24 cellular contexts compared by ENCODE assay signal in genomic region chr18:12647773-12648172, GRCh38. TPM values are rescaled to one million over a fixed set of nuclear protein-coding genes. Genes with fewer than 3 reads are reported as not detected.
DNase-seq lines count a peak whose midpoint lies in the region; ATAC-seq, FAIRE-seq and TF ChIP-seq lines count a peak whose summit lies in the region.
"Had no signal": no experiment of that assay in that cellular context is flagged by ENCODE, and none has a peak within 500 bp of the region (broad histone marks: within the 10 kb centered on the region; RNA-seq: fewer than 3 reads in every experiment).

No MANE protein-coding gene starts in this region.

- H3K9ac ChIP-seq in iPS-18a (ENCODE audit: low read length), result no peak overlapping the region
- H3K9ac ChIP-seq: BLaER1 had no signal

- no peak for TF ChIP-seq CTCF in WTC11 (IDR thresholded peaks at IDR 0.05)
- TF ChIP-seq CTCF in chondrocyte (IDR thresholded peaks at IDR 0.05), result no peak
- TF ChIP-seq CTCF in GM10248 (IDR thresholded peaks at IDR 0.05; ENCODE audit: control extremely low read depth, extremely low read depth, low read depth, missing control alignments), result no peak

- POLR2A ChIA-PET in WTC11 (lab: Charles Lee), result no interaction called here
- POLR2A ChIA-PET in GM10248 (lab: Yijun Ruan, JAX), result no interaction called here

- H3K27ac ChIP-seq in iPS-18a (ENCODE audit: low read length), result no peak overlapping the region
- no peak overlapping the region for H3K27ac ChIP-seq in right cardiac atrium (ENCODE audit: low read length)
- H3K27ac ChIP-seq: 22Rv1, BLaER1, C4-2B had no signal

- H3K36me3 Mint-ChIP-seq in WTC11 (no peaks in the 10 kb centered on the region), chondrocyte (ENCODE audit: low read depth) (no peaks in the 10 kb centered on the region)
- H3K36me3 Mint-ChIP-seq: CD4-positive, CD25-positive, alpha-beta regulatory T cell; CD8-positive, alpha-beta T cell had no signal

- 92% methylated on average over 3 of the region's 3 CpGs for WGBS in right cardiac atrium

- no peaks in the 10 kb centered on the region for H3K27me3 ChIP-seq in iPS-18a (ENCODE audit: control insufficient read depth, insufficient read depth, low read length)
- no peaks in the 10 kb centered on the region for H3K27me3 ChIP-seq in right cardiac atrium (ENCODE audit: control insufficient read depth, insufficient read depth)

- H3K27ac Mint-ChIP-seq in WTC11, result no peak overlapping the region
- peak overlapping the region; percentile 49 for H3K27ac Mint-ChIP-seq in chondrocyte (ENCODE audit: unreplicated experiment)
- H3K27ac Mint-ChIP-seq: B cell; CD4-positive, CD25-positive, alpha-beta regulatory T cell; CD8-positive, alpha-beta T cell had no signal

- CTCF ChIA-PET in WTC11 (lab: Charles Lee), result no interaction called here
- CTCF ChIA-PET in GM10248 (lab: Yijun Ruan, JAX), result no interaction called here

- no peaks in the 10 kb centered on the region for H3K9me3 Mint-ChIP-seq in WTC11
- no peaks in the 10 kb centered on the region for H3K9me3 Mint-ChIP-seq in chondrocyte (ENCODE audit: low read depth)
- H3K9me3 Mint-ChIP-seq: CD8-positive, alpha-beta T cell had no signal

- H3K4me1 ChIP-seq in iPS-18a (ENCODE audit: control insufficient read depth, low read depth, low read length) (peaks cover 40% of the 10 kb centered on the region), right cardiac atrium (ENCODE audit: control insufficient read depth, insufficient read depth, low read length) (peaks cover 9% of the 10 kb centered on the region)
- H3K4me1 ChIP-seq: BLaER1 had no signal

- H3K4me1 Mint-ChIP-seq in WTC11, result peaks cover 57% of the 10 kb centered on the region
- H3K4me1 Mint-ChIP-seq in chondrocyte (ENCODE audit: low read depth), result peaks cover 65% of the 10 kb centered on the region
- H3K4me1 Mint-ChIP-seq: B cell; CD4-positive, CD25-positive, alpha-beta regulatory T cell had no signal

- H3K27me3 Mint-ChIP-seq in WTC11 (ENCODE audit: low read depth), result no peaks in the 10 kb centered on the region
- no peaks in the 10 kb centered on the region for H3K27me3 Mint-ChIP-seq in chondrocyte (ENCODE audit: low read depth)

- no peak for FAIRE-seq in frontal cortex (lab: Jason Lieb, UNC)
- FAIRE-seq: A204.1, GM12891, GM18507 had no signal

- peak; percentile 34 for DNase-seq in ELF-1 (ENCODE audit: low read depth, low spot score)
- DNase-seq in WTC11 (ENCODE audit: low spot score), result no peak
- no peak for DNase-seq in chondrocyte (ENCODE audit: low spot score)
- DNase-seq in GM10248 (ENCODE audit: extremely low spot score), result no peak
- DNase-seq in right cardiac atrium, result no peak
- no peak for DNase-seq in frontal cortex (ENCODE audit: low spot score in 2 of 2)
- DNase-seq: Caco-2; CD4-positive, CD25-positive, alpha-beta regulatory T cell; CD8-positive, alpha-beta T cell; DMS153; DND-41; GDM1; GOT3; H7 had no signal

- H3K4me3 ChIP-seq in iPS-18a (ENCODE audit: low read length), result peak overlapping the region; percentile 13
- H3K4me3 ChIP-seq in right cardiac atrium (ENCODE audit: low read length), result no peak overlapping the region
- H3K4me3 ChIP-seq: BLaER1 had no signal

- H3K36me3 ChIP-seq in iPS-18a (ENCODE audit: control insufficient read depth, low read depth, low read length), result no peaks in the 10 kb centered on the region
- H3K36me3 ChIP-seq: BLaER1 had no signal

- peak overlapping the region; percentile 4; the same call in 1 of the 2 replicates for H3K4me3 Mint-ChIP-seq in WTC11
- no peak overlapping the region for H3K4me3 Mint-ChIP-seq in chondrocyte (ENCODE audit: unreplicated experiment)
- H3K4me3 Mint-ChIP-seq: B cell; CD4-positive, CD25-positive, alpha-beta regulatory T cell; CD8-positive, alpha-beta T cell had no signal

- no peaks in the 10 kb centered on the region for H3K9me3 ChIP-seq in iPS-18a (ENCODE audit: control insufficient read depth, low read depth, low read length)
- H3K9me3 ChIP-seq in right cardiac atrium (ENCODE audit: control insufficient read depth, low read length), result no peaks in the 10 kb centered on the region
- H3K9me3 ChIP-seq: BLaER1, Caco-2 had no signal

- peak; percentile 57 for ATAC-seq in WTC11
- no peak for ATAC-seq in HG03520 (IDR thresholded peaks at IDR 0.05; ENCODE audit: unreplicated experiment)
- no peak for ATAC-seq in right cardiac atrium
- ATAC-seq: CD8-positive, alpha-beta T cell; HCT116 had no signal

- intact Hi-C loops in right cardiac atrium (cut with DNase I), result no loop called here

TF ChIP-seq in WTC11, 78 proteins besides CTCF, POLR2A, EP300 and RAD21:
- TF ChIP-seq, protein P1, sequence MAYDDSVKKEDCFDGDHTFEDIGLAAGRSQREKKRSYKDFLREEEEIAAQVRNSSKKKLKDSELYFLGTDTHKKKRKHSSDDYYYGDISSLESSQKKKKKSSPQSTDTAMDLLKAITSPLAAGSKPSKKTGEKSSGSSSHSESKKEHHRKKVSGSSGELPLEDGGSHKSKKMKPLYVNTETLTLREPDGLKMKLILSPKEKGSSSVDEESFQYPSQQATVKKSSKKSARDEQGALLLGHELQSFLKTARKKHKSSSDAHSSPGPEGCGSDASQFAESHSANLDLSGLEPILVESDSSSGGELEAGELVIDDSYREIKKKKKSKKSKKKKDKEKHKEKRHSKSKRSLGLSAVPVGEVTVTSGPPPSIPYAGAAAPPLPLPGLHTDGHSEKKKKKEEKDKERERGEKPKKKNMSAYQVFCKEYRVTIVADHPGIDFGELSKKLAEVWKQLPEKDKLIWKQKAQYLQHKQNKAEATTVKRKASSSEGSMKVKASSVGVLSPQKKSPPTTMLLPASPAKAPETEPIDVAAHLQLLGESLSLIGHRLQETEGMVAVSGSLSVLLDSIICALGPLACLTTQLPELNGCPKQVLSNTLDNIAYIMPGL (CRISPR knock-in tag; IDR thresholded peaks at IDR 0.05), result no peak
- no peak for TF ChIP-seq GRHL2 (CRISPR knock-in tag; IDR thresholded peaks at IDR 0.05; ENCODE audit: insufficient replicate concordance, severe bottlenecking)
- TF ChIP-seq GABPB1 (CRISPR knock-in tag; IDR thresholded peaks at IDR 0.05), result no peak
- TF ChIP-seq JAZF1 (CRISPR knock-in tag; IDR thresholded peaks at IDR 0.05), result no peak
- peak; percentile 46; the same call in 1 of the 2 replicates for TF ChIP-seq FOXP4 (CRISPR knock-in tag; IDR thresholded peaks at IDR 0.05)
- TF ChIP-seq TP53 (CRISPR knock-in tag; IDR thresholded peaks at IDR 0.05), result no peak
- TF ChIP-seq TEAD1 (CRISPR knock-in tag; IDR thresholded peaks at IDR 0.05), result no peak
- TF ChIP-seq, protein P2, sequence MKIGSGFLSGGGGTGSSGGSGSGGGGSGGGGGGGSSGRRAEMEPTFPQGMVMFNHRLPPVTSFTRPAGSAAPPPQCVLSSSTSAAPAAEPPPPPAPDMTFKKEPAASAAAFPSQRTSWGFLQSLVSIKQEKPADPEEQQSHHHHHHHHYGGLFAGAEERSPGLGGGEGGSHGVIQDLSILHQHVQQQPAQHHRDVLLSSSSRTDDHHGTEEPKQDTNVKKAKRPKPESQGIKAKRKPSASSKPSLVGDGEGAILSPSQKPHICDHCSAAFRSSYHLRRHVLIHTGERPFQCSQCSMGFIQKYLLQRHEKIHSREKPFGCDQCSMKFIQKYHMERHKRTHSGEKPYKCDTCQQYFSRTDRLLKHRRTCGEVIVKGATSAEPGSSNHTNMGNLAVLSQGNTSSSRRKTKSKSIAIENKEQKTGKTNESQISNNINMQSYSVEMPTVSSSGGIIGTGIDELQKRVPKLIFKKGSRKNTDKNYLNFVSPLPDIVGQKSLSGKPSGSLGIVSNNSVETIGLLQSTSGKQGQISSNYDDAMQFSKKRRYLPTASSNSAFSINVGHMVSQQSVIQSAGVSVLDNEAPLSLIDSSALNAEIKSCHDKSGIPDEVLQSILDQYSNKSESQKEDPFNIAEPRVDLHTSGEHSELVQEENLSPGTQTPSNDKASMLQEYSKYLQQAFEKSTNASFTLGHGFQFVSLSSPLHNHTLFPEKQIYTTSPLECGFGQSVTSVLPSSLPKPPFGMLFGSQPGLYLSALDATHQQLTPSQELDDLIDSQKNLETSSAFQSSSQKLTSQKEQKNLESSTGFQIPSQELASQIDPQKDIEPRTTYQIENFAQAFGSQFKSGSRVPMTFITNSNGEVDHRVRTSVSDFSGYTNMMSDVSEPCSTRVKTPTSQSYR (CRISPR knock-in tag; IDR thresholded peaks at IDR 0.05), result no peak

RNA-seq across cellular contexts. Expression of gene SPIRE1, which starts 10.1 kb away (rescaled TPM):
- total RNA-seq in WTC11 (2021) (13.5 to 19.3 TPM (median 15.5 TPM) in 3 replicates), chondrocyte (38.3 to 65.8 TPM (median 57.8 TPM) in 3 replicates), right cardiac atrium (10 to 100 TPM; 34.3 to 41.9 (median 38.2) TPM), frontal cortex (104 TPM)
- 9.5 TPM for polyA plus RNA-seq in right cardiac atrium

RNA-seq across cellular contexts. Expression of gene CEP76, which starts 54.8 kb away (rescaled TPM):
- total RNA-seq in WTC11 (2021), result 13.8 to 16.9 TPM (median 14.2 TPM) in 3 replicates
- 5.2 to 6.8 TPM (median 5.8 TPM) in 3 replicates for total RNA-seq in chondrocyte
- total RNA-seq in right cardiac atrium, result 1 to 10 TPM; 3.2 to 4.2 (median 3.9) TPM
- 2.3 TPM for polyA plus RNA-seq in right cardiac atrium
- total RNA-seq in frontal cortex, result 24.5 TPM

RNA-seq across cellular contexts. Expression of gene PSMG2, which starts 55.1 kb away (rescaled TPM):
- total RNA-seq in WTC11 (2021) (78.8 to 80.8 TPM (median 78.9 TPM) in 3 replicates), chondrocyte (44.4 to 48.8 TPM (median 48.7 TPM) in 3 replicates), right cardiac atrium (10 to 100 TPM; 44.4 to 48.3 (median 45.5) TPM), frontal cortex (67.7 TPM)
- polyA plus RNA-seq in right cardiac atrium, result 62.4 TPM
